Comparison of ENCODE assay signal across 30 cellular contexts in genomic region chr10:126094537-126094936, GRCh38.
DNase-seq lines count a peak whose midpoint lies in the region; ATAC-seq and TF ChIP-seq lines count a peak whose summit lies in the region.
"Had no signal": no experiment of that assay in that cellular context is flagged by ENCODE, and none has a peak within 500 bp of the region (broad histone marks: within the 10 kb centered on the region; RNA-seq: fewer than 3 reads in every experiment).

No MANE protein-coding gene starts in this region.

- no peak overlapping the region for H3K4me3 ChIP-seq in esophagus squamous epithelium
- H3K4me3 ChIP-seq: adrenal gland, gastrocnemius medialis, GM23338, K562, pancreas had no signal

- ATAC-seq in HG03457 (IDR thresholded peaks at IDR 0.05; ENCODE audit: unreplicated experiment) = no peak
- ATAC-seq: activated CD4-positive, alpha-beta T cell treated with anti-CD3 and anti-CD28 coated beads for 36 hours; activated CD8-positive, alpha-beta T cell treated with anti-CD3 and anti-CD28 coated beads for 36 hours; activated T-helper 17 cell treated with anti-CD3 and anti-CD28 coated beads, Interleukin-2, amount 50 U/mL, for 72 hours; gastrocnemius medialis; GM23338; K562; Panc1; pancreas; stimulated activated naive B cell treated with anti-CD40 and anti-IgM and Interleukin-4, amounts not matched to agents 10 μg/mL and 1 μg/mL and 100 μg/mL, for 72 hours had no signal

- intact Hi-C loops in esophagus squamous epithelium (cut with DNase I) = no loop called here

- no peak for TF ChIP-seq CTCF in esophagus squamous epithelium (IDR thresholded peaks at IDR 0.05)

- H3K36me3 ChIP-seq in esophagus squamous epithelium = no peaks in the 10 kb centered on the region
- H3K36me3 ChIP-seq: adrenal gland, brain microvascular endothelial cell, gastrocnemius medialis, pancreas had no signal

- H3K27ac ChIP-seq in esophagus squamous epithelium = no peak overlapping the region
- H3K27ac ChIP-seq: 22Rv1, adrenal gland, brain microvascular endothelial cell, C4-2B, gastrocnemius medialis, pancreas had no signal

- WGBS in esophagus squamous epithelium, 2 donors = 73 to 74% methylated on average over 4 to 5 of the region's 5 CpGs

- no peak for TF ChIP-seq POLR2A in esophagus squamous epithelium (IDR thresholded peaks at IDR 0.05)

- no peaks in the 10 kb centered on the region for H3K9me3 ChIP-seq in esophagus squamous epithelium
- H3K9me3 ChIP-seq: adrenal gland, Caco-2, gastrocnemius medialis, pancreas had no signal

- no peaks in the 10 kb centered on the region for H3K27me3 ChIP-seq in esophagus squamous epithelium
- H3K27me3 ChIP-seq: adrenal gland, brain microvascular endothelial cell, gastrocnemius medialis, pancreas had no signal

- no peaks in the 10 kb centered on the region for H3K4me1 ChIP-seq in esophagus squamous epithelium
- H3K4me1 ChIP-seq: adrenal gland, Caco-2, gastrocnemius medialis, pancreas had no signal

- peak; percentile 0 for DNase-seq in DMS79 treated with DMSO at 0.1 percent for 48 hours (lab: John Stamatoyannopoulos, UW)
- DNase-seq in DMS79 (lab: John Stamatoyannopoulos, UW) = no peak
- peak; percentile 30 for DNase-seq in ELR (ENCODE audit: low read depth)
- peak; percentile 8 for DNase-seq in NCI-H69 (lab: John Stamatoyannopoulos, UW)
- DNase-seq in myocyte (ENCODE audit: low read depth) = peak; percentile 17
- no peak for DNase-seq in esophagus squamous epithelium (lab: John Stamatoyannopoulos, UW)
- no peak for DNase-seq in cortex of kidney (lab: John Stamatoyannopoulos, UW)
- DNase-seq: activated CD4-positive, alpha-beta T cell treated with anti-CD3 and anti-CD28 coated beads for 36 hours; activated CD8-positive, alpha-beta T cell treated with anti-CD3 and anti-CD28 coated beads for 36 hours; activated naive CD4-positive, alpha-beta T cell treated with anti-CD3 and anti-CD28 coated beads, Interleukin-2, amount 10 ng/mL, durations not matched to agents 7 days and 5 days; adrenal gland; brain microvascular endothelial cell; Caco-2; gastrocnemius medialis; mammary epithelial cell; NCI-H1105 treated with DMSO at 0.1 percent for 48 hours; nephron progenitor cell; pancreas; SHP77; small intestine; stimulated activated naive B cell treated with anti-CD40 and anti-IgM and Interleukin-4, amounts not matched to agents 10 μg/mL and 1 μg/mL and 100 μg/mL, for 72 hours; substantia nigra; trophoblast cell had no signal

Comparison
In these comparisons a context has a peak if more than half of its experiments do, and no peak if none do; other contexts are left out.
1. DNase-seq: peak in DMS79 treated with DMSO at 0.1 percent for 48 hours (single experiment), ELR (single experiment), NCI-H69 (single experiment) and myocyte (single experiment); none in DMS79 (single experiment), esophagus squamous epithelium (single experiment) and cortex of kidney (single experiment).